Comparison of ENCODE assay signal across 26 cellular contexts in the genomic region with DNA sequence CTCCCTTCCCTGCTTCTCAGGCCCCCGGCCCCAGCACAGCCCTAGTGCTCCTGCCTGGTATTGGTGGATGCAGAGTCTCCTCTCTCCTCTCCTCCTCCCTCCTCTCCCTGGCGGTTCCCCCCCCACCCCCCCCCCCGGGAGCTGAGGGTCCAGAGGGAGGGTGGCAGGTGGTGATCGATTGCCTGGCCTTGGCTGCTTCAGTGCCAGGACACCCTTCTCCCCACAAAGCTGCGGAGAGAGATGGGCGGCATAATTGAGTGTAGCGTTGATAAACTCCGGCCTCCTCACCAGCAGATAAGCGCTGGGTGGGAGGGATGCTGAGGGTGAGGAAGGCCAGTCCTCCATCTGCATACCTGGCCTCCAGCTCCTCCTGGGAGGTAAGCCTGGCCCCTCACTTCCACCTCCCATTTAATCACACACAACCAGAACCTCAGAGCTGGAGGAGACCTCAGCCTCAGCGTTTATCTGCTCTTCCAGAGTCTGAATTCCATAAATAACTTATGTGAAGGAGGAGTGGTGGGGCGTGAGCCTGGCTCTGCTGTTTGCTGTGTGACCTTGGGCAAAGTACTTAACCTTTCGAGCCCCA.
DNase-seq lines count a peak whose midpoint lies in the region; ATAC-seq and TF ChIP-seq lines count a peak whose summit lies in the region.
"Had no signal": no experiment of that assay in that cellular context is flagged by ENCODE, and none has a peak within 500 bp of the region (broad histone marks: within the 10 kb centered on the region; RNA-seq: fewer than 3 reads in every experiment).

No MANE protein-coding gene starts in this region.

- H3K27me3 Mint-ChIP-seq in brain = no peaks in the 10 kb centered on the region
- peaks cover 7% of the 10 kb centered on the region for H3K27me3 Mint-ChIP-seq in nephron (ENCODE audit: low read depth)
- H3K27me3 Mint-ChIP-seq: activated naive CD8-positive, alpha-beta T cell treated with anti-CD3 and anti-CD28 coated beads for 36 hours had no signal

- H3K36me3 ChIP-seq in BE2C (no peaks in the 10 kb centered on the region), H7 (replicated peaks; ENCODE audit: control insufficient read depth, insufficient read depth, low read length) (no peaks in the 10 kb centered on the region)
- H3K36me3 ChIP-seq: ascending aorta, esophagus muscularis mucosa, heart left ventricle, transverse colon had no signal

- H3K36me3 Mint-ChIP-seq in brain (peaks cover 6% of the 10 kb centered on the region), nephron (ENCODE audit: low read depth) (peaks cover 6% of the 10 kb centered on the region)
- H3K36me3 Mint-ChIP-seq: activated naive CD8-positive, alpha-beta T cell treated with anti-CD3 and anti-CD28 coated beads for 36 hours; memory B cell had no signal

- ATAC-seq in HG03460 (IDR thresholded peaks at IDR 0.05; ENCODE audit: unreplicated experiment) = no peak
- ATAC-seq in HG03571 (IDR thresholded peaks at IDR 0.05; ENCODE audit: unreplicated experiment) = no peak
- ATAC-seq: heart left ventricle had no signal

- H3K4me3 ChIP-seq in BE2C (ENCODE audit: low read depth, low read length) (no peak overlapping the region), H7 (ENCODE audit: insufficient read depth, low read depth, low read length) (no peak overlapping the region)
- H3K4me3 ChIP-seq: ascending aorta, esophagus muscularis mucosa, heart left ventricle, spleen, transverse colon had no signal

- peaks cover 0 to 6% (median 0%) of the 10 kb centered on the region in 5 experiments for H3K9me3 Mint-ChIP-seq in brain
- H3K9me3 Mint-ChIP-seq in nephron = no peaks in the 10 kb centered on the region
- H3K9me3 Mint-ChIP-seq: activated naive CD8-positive, alpha-beta T cell treated with anti-CD3 and anti-CD28 coated beads for 36 hours; central memory CD8-positive, alpha-beta T cell had no signal

- H3K4me1 Mint-ChIP-seq in brain (peaks cover 73% of the 10 kb centered on the region), nephron (peaks cover 45% of the 10 kb centered on the region)
- H3K4me1 Mint-ChIP-seq: activated naive CD8-positive, alpha-beta T cell treated with anti-CD3 and anti-CD28 coated beads for 36 hours; B cell; central memory CD8-positive, alpha-beta T cell had no signal

- H3K4me3 Mint-ChIP-seq in brain (peak overlapping the region in 2 of 5 experiments; percentile 4 to 12), nephron (peak overlapping the region; percentile 23 to 41 (median 26))
- H3K4me3 Mint-ChIP-seq: activated naive CD8-positive, alpha-beta T cell treated with anti-CD3 and anti-CD28 coated beads for 36 hours; B cell; central memory CD8-positive, alpha-beta T cell; dendritic cell treated with granulocyte-macrophage colony-stimulating factor and Interleukin-4, amounts not matched to agents 40 ng/mL and 50 ng/mL, for 4 days; memory B cell had no signal

- H3K27ac Mint-ChIP-seq in brain (peak overlapping the region in 3 of 5 experiments; percentile 76 to 95 (median 91)), nephron (peak overlapping the region; percentile 47 to 81 (median 80))
- H3K27ac Mint-ChIP-seq: activated naive CD8-positive, alpha-beta T cell treated with anti-CD3 and anti-CD28 coated beads for 36 hours; B cell; dendritic cell treated with granulocyte-macrophage colony-stimulating factor and Interleukin-4, amounts not matched to agents 40 ng/mL and 50 ng/mL, for 4 days; memory B cell had no signal

- H3K4me1 ChIP-seq in BE2C = peaks cover 43% of the 10 kb centered on the region
- H3K4me1 ChIP-seq: ascending aorta, foreskin keratinocyte, spleen had no signal

- H3K9me3 ChIP-seq in BE2C = no peaks in the 10 kb centered on the region
- H3K9me3 ChIP-seq: ascending aorta, esophagus muscularis mucosa, heart left ventricle, transverse colon had no signal

- no peak for TF ChIP-seq CTCF in BE2C (IDR thresholded peaks at IDR 0.05; ENCODE audit: low read depth, low read length)
- no peak for TF ChIP-seq CTCF in brain (conservative IDR thresholded peaks at IDR 0.05)
- no peak for TF ChIP-seq CTCF in nephron (IDR thresholded peaks at IDR 0.05; ENCODE audit: unreplicated experiment in 3 of 3)

- H3K27me3 ChIP-seq in BE2C = no peaks in the 10 kb centered on the region
- H3K27me3 ChIP-seq in H7 (ENCODE audit: control insufficient read depth, insufficient read depth, low read length) = no peaks in the 10 kb centered on the region
- H3K27me3 ChIP-seq: ascending aorta, esophagus muscularis mucosa, heart left ventricle, transverse colon had no signal

- DNase-seq in BE2C (peak; percentile 43), H7 (peak; percentile 60), NCI-H187 treated with DMSO at 0.1 percent for 48 hours (lab: John Stamatoyannopoulos, UW) (no peak), iPS-NIHi11 (ENCODE audit: low spot score) (no peak)
- DNase-seq: activated CD4-positive, alpha-beta T cell treated with anti-CD3 and anti-CD28 coated beads for 4 hours; activated effector memory CD4-positive, alpha-beta T cell treated with anti-CD3 and anti-CD28 coated beads, Interleukin-2, amount 50 U/mL, for 16 hours; activated T-cell treated with anti-CD3 and anti-CD28 coated beads, Interleukin-2, amount 50 U/mL, for 1 hour; foreskin keratinocyte; heart left ventricle; left cardiac atrium; NCI-H1048; NCI-H1930; occipital lobe; spleen; transverse colon had no signal

Comparison
In these comparisons a context has a peak if more than half of its experiments do, and no peak if none do; other contexts are left out.
1. DNase-seq: peak in BE2C (single experiment) and H7 (single experiment); none in NCI-H187 treated with DMSO at 0.1 percent for 48 hours (single experiment) and iPS-NIHi11 (single experiment).